In the genomic region with DNA sequence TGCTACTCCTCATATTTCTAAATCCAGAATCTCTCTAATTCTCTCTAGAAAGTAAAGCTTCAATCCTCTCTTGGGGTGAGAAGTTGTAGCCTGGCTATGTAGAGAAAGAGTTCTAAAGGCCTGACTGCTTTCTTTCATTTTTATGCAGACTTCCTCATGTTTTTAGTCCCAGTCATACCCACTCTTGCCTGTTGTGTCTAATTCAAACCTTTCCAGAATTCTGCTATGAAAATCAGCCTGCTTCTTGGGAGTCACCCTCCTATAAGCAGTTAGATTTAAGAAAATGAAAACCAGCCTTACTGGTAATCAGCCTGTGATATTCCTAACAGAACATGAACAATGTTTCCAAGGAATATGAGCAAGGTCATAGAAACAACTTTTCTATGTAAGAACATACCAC, we compare ENCODE assay signal across 23 cellular contexts.
"Had no signal": no experiment of that assay in that cellular context is flagged by ENCODE, and none has a peak within 500 bp of the region (broad histone marks: within the 10 kb centered on the region; RNA-seq: fewer than 3 reads in every experiment).

No MANE protein-coding gene starts in this region.

- DNase-seq: activated CD4-positive, alpha-beta T cell treated with anti-CD3 and anti-CD28 coated beads for 4 hours; activated CD4-positive, alpha-beta T cell treated with anti-CD3 and anti-CD28 coated beads, Interleukin-2, amount 50 U/mL, for 4 hours; activated CD8-positive, alpha-beta memory T cell treated with anti-CD3 and anti-CD28 coated beads, Interleukin-2, amount 50 U/mL, for 48 hours; activated CD8-positive, alpha-beta T cell treated with anti-CD3 and anti-CD28 coated beads, Interleukin-2, amount 10 ng/mL, durations not matched to agents 7 days and 5 days; activated naive CD4-positive, alpha-beta T cell; activated T-cell treated with anti-CD3 and anti-CD28 coated beads, Interleukin-2, amount 50 U/mL, for 1 hour; amygdala; KG1; NCI-H1048; NCI-H1417; NCI-H2029; NCI-H2107; NCI-H510A treated with DMSO at 0.1 percent for 48 hours; NCI-H69; NK-92 treated with Interleukin-12 subunit alpha and Interleukin-12 subunit beta, amount 100 ng/mL, for 24 hours; OCI-M1; Right ventricle myocardium superior; SJCRH30; SK-N-SH; T-helper 1 cell; WERI-Rb-1 had no signal

- H3K4me1 ChIP-seq: SJCRH30 had no signal

- H3K36me3 ChIP-seq: cardiac muscle cell, SJCRH30, WERI-Rb-1 had no signal

- H3K9ac ChIP-seq: SK-N-SH had no signal

- H3K9me3 ChIP-seq: SJCRH30, SK-N-SH had no signal

- H3K27me3 ChIP-seq: cardiac muscle cell, SJCRH30 had no signal

- ATAC-seq: activated CD8-positive, alpha-beta T cell treated with anti-CD3 and anti-CD28 coated beads, Interleukin-2, amount 10 ng/mL, durations not matched to agents 7 days and 5 days; Panc1 had no signal

- H3K4me3 ChIP-seq: cardiac muscle cell, SJCRH30 had no signal
